In genomic region chr4:138616775-138617174, GRCh38 we compare ENCODE assay signal across 24 cellular contexts.
"Had no signal": no experiment of that assay in that cellular context is flagged by ENCODE, and none has a peak within 500 bp of the region (broad histone marks: within the 10 kb centered on the region; RNA-seq: fewer than 3 reads in every experiment).

No MANE protein-coding gene starts in this region.

- H3K4me1 ChIP-seq: tibial nerve had no signal

- H3K27ac ChIP-seq: tibial nerve had no signal

- H3K4me3 ChIP-seq: lung, tibial nerve had no signal

- DNase-seq: activated CD4-positive, alpha-beta T cell treated with anti-CD3 and anti-CD28 coated beads, Interleukin-2, amount 10 ng/mL, durations not matched to agents 24 days and 14 days; activated CD8-positive, alpha-beta T cell treated with anti-CD3 and anti-CD28 coated beads for 36 hours; activated naive CD4-positive, alpha-beta T cell; activated naive CD8-positive, alpha-beta T cell treated with anti-CD3 and anti-CD28 coated beads for 36 hours; activated T-cell treated with anti-CD3 and anti-CD28 coated beads, Interleukin-2, amount 50 U/mL, for 1 hour; anterior cingulate cortex; cortex of kidney; foreskin melanocyte; glutamatergic neuron; hippocampal formation; posterior cingulate gyrus; retina; stimulated activated CD4-positive, alpha-beta T cell treated with anti-CD3 and anti-CD28 coated beads, Interleukin-12 subunit alpha, Interleukin-12 subunit beta, amount 100 ng/mL, for 4 hours; stimulated activated CD4-positive, alpha-beta T cell treated with anti-CD3 and anti-CD28 coated beads, Interleukin-1b, Interleukin-23, amount 100 ng/mL, for 48 hours; stimulated activated CD8-positive, alpha-beta memory T cell treated with anti-CD3 and anti-CD28 coated beads, Interleukin-4, amount 100 ng/mL, for 48 hours; stimulated activated naive CD4-positive, alpha-beta T cell treated with Interleukin-2 at 50 U/mL for 16 hours; T-helper 1 cell; T-helper 9 cell had no signal

- H3K27me3 Mint-ChIP-seq: activated CD4-positive, alpha-beta T cell treated with anti-CD3 and anti-CD28 coated beads, Interleukin-2, amount 10 ng/mL, durations not matched to agents 24 days and 14 days; activated CD8-positive, alpha-beta T cell treated with anti-CD3 and anti-CD28 coated beads for 36 hours; activated naive CD8-positive, alpha-beta T cell treated with anti-CD3 and anti-CD28 coated beads for 36 hours; activated T-helper 17 cell treated with anti-CD3 and anti-CD28 coated beads, Interleukin-2, amount 50 U/mL, for 72 hours had no signal

- H3K27ac Mint-ChIP-seq: activated CD4-positive, alpha-beta T cell treated with anti-CD3 and anti-CD28 coated beads, Interleukin-2, amount 10 ng/mL, durations not matched to agents 24 days and 14 days; activated CD8-positive, alpha-beta T cell treated with anti-CD3 and anti-CD28 coated beads for 36 hours; activated naive CD8-positive, alpha-beta T cell treated with anti-CD3 and anti-CD28 coated beads for 36 hours; activated T-helper 17 cell treated with anti-CD3 and anti-CD28 coated beads, Interleukin-2, amount 50 U/mL, for 72 hours; mesothelial cell of epicardium; nephron had no signal

- H3K9me3 Mint-ChIP-seq: activated CD4-positive, alpha-beta T cell treated with anti-CD3 and anti-CD28 coated beads, Interleukin-2, amount 10 ng/mL, durations not matched to agents 24 days and 14 days had no signal

- H3K36me3 ChIP-seq: tibial nerve had no signal

- ATAC-seq: activated CD8-positive, alpha-beta T cell treated with anti-CD3 and anti-CD28 coated beads for 36 hours; activated T-helper 17 cell treated with anti-CD3 and anti-CD28 coated beads, Interleukin-2, amount 50 U/mL, for 72 hours; left lobe of liver had no signal

- H3K4me3 Mint-ChIP-seq: activated CD4-positive, alpha-beta T cell treated with anti-CD3 and anti-CD28 coated beads, Interleukin-2, amount 10 ng/mL, durations not matched to agents 24 days and 14 days; activated CD8-positive, alpha-beta T cell treated with anti-CD3 and anti-CD28 coated beads for 36 hours; activated naive CD8-positive, alpha-beta T cell treated with anti-CD3 and anti-CD28 coated beads for 36 hours; activated T-helper 17 cell treated with anti-CD3 and anti-CD28 coated beads, Interleukin-2, amount 50 U/mL, for 72 hours; mesothelial cell of epicardium; nephron had no signal

- H3K4me1 Mint-ChIP-seq: activated CD4-positive, alpha-beta T cell treated with anti-CD3 and anti-CD28 coated beads, Interleukin-2, amount 10 ng/mL, durations not matched to agents 24 days and 14 days; activated naive CD8-positive, alpha-beta T cell treated with anti-CD3 and anti-CD28 coated beads for 36 hours; activated T-helper 17 cell treated with anti-CD3 and anti-CD28 coated beads, Interleukin-2, amount 50 U/mL, for 72 hours had no signal

- H3K36me3 Mint-ChIP-seq: activated naive CD8-positive, alpha-beta T cell treated with anti-CD3 and anti-CD28 coated beads for 36 hours; mesothelial cell of epicardium had no signal

- H3K27me3 ChIP-seq: tibial nerve had no signal
